In genomic region chr7:16652888-16653287, GRCh38 we compare ENCODE assay signal across 13 cellular contexts. TPM values are rescaled to one million over a fixed set of nuclear protein-coding genes. Genes with fewer than 3 reads are reported as not detected.
A peak's percentile ranks its signal among the peaks of the same experiment; 100 is the strongest.
DNase-seq lines count a peak whose midpoint lies in the region; ATAC-seq and TF ChIP-seq lines count a peak whose summit lies in the region.
"Had no signal": no experiment of that assay in that cellular context is flagged by ENCODE, and none has a peak within 500 bp of the region (broad histone marks: within the 10 kb centered on the region; RNA-seq: fewer than 3 reads in every experiment).

No MANE protein-coding gene starts in this region.

- TF ChIP-seq POLR2A in thyroid gland (IDR thresholded peaks at IDR 0.05): no peak

- intact Hi-C loops in thyroid gland (cut with DNase I): no loop called here

- H3K27ac Mint-ChIP-seq in activated naive CD4-positive, alpha-beta T cell treated with anti-CD3 and anti-CD28 coated beads, Interleukin-2, amount 50 U/mL, for 24 hours: no peak overlapping the region
- H3K27ac Mint-ChIP-seq in activated naive CD4-positive, alpha-beta T cell treated with anti-CD3 and anti-CD28 coated beads, Interleukin-2, amount 10 ng/mL, durations not matched to agents 7 days and 5 days: no peak overlapping the region

- H3K4me1 Mint-ChIP-seq in activated naive CD4-positive, alpha-beta T cell treated with anti-CD3 and anti-CD28 coated beads, Interleukin-2, amount 50 U/mL, for 24 hours: peaks cover 81% of the 10 kb centered on the region
- H3K4me1 Mint-ChIP-seq in activated naive CD4-positive, alpha-beta T cell treated with anti-CD3 and anti-CD28 coated beads, Interleukin-2, amount 10 ng/mL, durations not matched to agents 7 days and 5 days: peaks cover 48% of the 10 kb centered on the region

- H3K4me3 Mint-ChIP-seq in activated naive CD4-positive, alpha-beta T cell treated with anti-CD3 and anti-CD28 coated beads, Interleukin-2, amount 50 U/mL, for 24 hours: peak overlapping the region; percentile 47
- no peak overlapping the region for H3K4me3 Mint-ChIP-seq in activated naive CD4-positive, alpha-beta T cell treated with anti-CD3 and anti-CD28 coated beads, Interleukin-2, amount 10 ng/mL, durations not matched to agents 7 days and 5 days
- H3K4me3 Mint-ChIP-seq: naive B cell had no signal

- 28 to 37% methylated on average over 2 of the region's 2 CpGs for WGBS in thyroid gland, 2 donors

- no peak for TF ChIP-seq CTCF in thyroid gland (IDR thresholded peaks at IDR 0.05)

- H3K27me3 ChIP-seq in thyroid gland: no peaks in the 10 kb centered on the region

- no peak for DNase-seq in activated naive CD4-positive, alpha-beta T cell treated with anti-CD3 and anti-CD28 coated beads, Interleukin-2, amount 10 ng/mL, durations not matched to agents 7 days and 5 days
- DNase-seq in NCI-H345 treated with DMSO at 0.1 percent for 48 hours (lab: John Stamatoyannopoulos, UW; ENCODE audit: unreplicated experiment): peak; percentile 54
- DNase-seq in thyroid gland: peak; percentile 93 to 95
- no peak for DNase-seq in foreskin melanocyte
- DNase-seq: activated CD4-positive, alpha-beta T cell treated with anti-CD3 and anti-CD28 coated beads, Interleukin-2, amount 50 U/mL, for 48 hours; Karpas-422; naive B cell; NK-92 treated with Interleukin-12 subunit alpha and Interleukin-12 subunit beta, amount 100 ng/mL, for 24 hours had no signal

- peaks cover 67 to 71% of the 10 kb centered on the region in 2 donors for H3K4me1 ChIP-seq in thyroid gland

- peak; percentile 95 for ATAC-seq in esophagus mucosa
- ATAC-seq in HG03378 (IDR thresholded peaks at IDR 0.05; ENCODE audit: unreplicated experiment): no peak
- ATAC-seq in GM21528 (IDR thresholded peaks at IDR 0.05; ENCODE audit: low FRiP score, unreplicated experiment): no peak

- H3K9me3 Mint-ChIP-seq in activated naive CD4-positive, alpha-beta T cell treated with anti-CD3 and anti-CD28 coated beads, Interleukin-2, amount 50 U/mL, for 24 hours: no peaks in the 10 kb centered on the region
- H3K9me3 Mint-ChIP-seq in activated naive CD4-positive, alpha-beta T cell treated with anti-CD3 and anti-CD28 coated beads, Interleukin-2, amount 10 ng/mL, durations not matched to agents 7 days and 5 days: no peaks in the 10 kb centered on the region
- H3K9me3 Mint-ChIP-seq: naive B cell had no signal

- no peaks in the 10 kb centered on the region for H3K36me3 ChIP-seq in thyroid gland

- peaks cover 26% of the 10 kb centered on the region for H3K36me3 Mint-ChIP-seq in activated naive CD4-positive, alpha-beta T cell treated with anti-CD3 and anti-CD28 coated beads, Interleukin-2, amount 50 U/mL, for 24 hours
- H3K36me3 Mint-ChIP-seq in activated naive CD4-positive, alpha-beta T cell treated with anti-CD3 and anti-CD28 coated beads, Interleukin-2, amount 10 ng/mL, durations not matched to agents 7 days and 5 days: peaks cover 16% of the 10 kb centered on the region

- no peaks in the 10 kb centered on the region for H3K27me3 Mint-ChIP-seq in activated naive CD4-positive, alpha-beta T cell treated with anti-CD3 and anti-CD28 coated beads, Interleukin-2, amount 50 U/mL, for 24 hours
- no peaks in the 10 kb centered on the region for H3K27me3 Mint-ChIP-seq in activated naive CD4-positive, alpha-beta T cell treated with anti-CD3 and anti-CD28 coated beads, Interleukin-2, amount 10 ng/mL, durations not matched to agents 7 days and 5 days
- H3K27me3 Mint-ChIP-seq: naive B cell had no signal

- H3K27ac ChIP-seq in thyroid gland: peak overlapping the region; percentile 81 to 97 (median 90)

- H3K9me3 ChIP-seq in thyroid gland: no peaks in the 10 kb centered on the region

- CTCF ChIA-PET in activated naive CD4-positive, alpha-beta T cell treated with anti-CD3 and anti-CD28 coated beads, Interleukin-2, amount 10 ng/mL, durations not matched to agents 7 days and 5 days (lab: Charles Lee): no interaction called here

- H3K4me3 ChIP-seq in thyroid gland (replicated peaks in 1 of 3): no peak overlapping the region
- H3K4me3 ChIP-seq: skin epidermis had no signal

RNA-seq across cellular contexts. Expression of gene BZW2, which starts 6.9 kb away (rescaled TPM):
- total RNA-seq in esophagus mucosa: 58.9 TPM
- total RNA-seq in thyroid gland: 10 to 100 TPM; 63.0 to 69.0 (median 66.8) TPM

RNA-seq across cellular contexts. Expression of gene ANKMY2, which starts 7.3 kb away (rescaled TPM):
- total RNA-seq in esophagus mucosa: 7.3 TPM
- total RNA-seq in thyroid gland: 10 to 100 TPM; 21.2 to 35.1 (median 23.9) TPM

Comparison
In these comparisons a context has a peak if more than half of its experiments do, and no peak if none do; other contexts are left out.
1. DNase-seq: peak in NCI-H345 treated with DMSO at 0.1 percent for 48 hours (single experiment) and thyroid gland (2 of 2); none in activated naive CD4-positive, alpha-beta T cell treated with anti-CD3 and anti-CD28 coated beads, Interleukin-2, amount 10 ng/mL, durations not matched to agents 7 days and 5 days (single experiment) and foreskin melanocyte (single experiment).